Comparison of ENCODE assay signal across 19 cellular contexts in the genomic region with DNA sequence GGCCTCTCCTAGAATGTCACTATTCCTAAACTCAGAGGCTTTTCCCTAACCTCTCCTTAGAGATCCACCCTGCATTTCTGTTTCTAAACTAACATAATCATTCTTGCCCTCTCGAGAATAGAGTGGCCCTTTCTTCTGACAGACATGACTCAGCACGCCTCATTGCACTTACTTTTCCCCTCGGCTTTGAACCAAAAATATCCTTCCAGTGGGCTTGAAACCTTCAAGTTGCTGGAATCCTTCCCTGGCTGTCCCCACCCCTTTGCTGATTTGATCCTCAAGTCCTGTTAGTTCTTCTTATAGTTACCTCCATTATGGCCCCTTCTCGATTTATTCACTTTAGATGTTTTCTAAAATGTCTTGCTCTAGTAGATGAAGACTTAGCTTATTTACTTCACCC.
A peak's percentile ranks its signal among the peaks of the same experiment; 100 is the strongest.
DNase-seq lines count a peak whose midpoint lies in the region; ATAC-seq and TF ChIP-seq lines count a peak whose summit lies in the region.
"Had no signal": no experiment of that assay in that cellular context is flagged by ENCODE, and none has a peak within 500 bp of the region (broad histone marks: within the 10 kb centered on the region; RNA-seq: fewer than 3 reads in every experiment).

No MANE protein-coding gene starts in this region.

- no peak for TF ChIP-seq EP300 in stomach (IDR thresholded peaks at IDR 0.05)

- no peaks in the 10 kb centered on the region for H3K36me3 ChIP-seq in adipocyte (ENCODE audit: control insufficient read depth, insufficient read depth, low read length, severe bottlenecking)
- no peaks in the 10 kb centered on the region for H3K36me3 ChIP-seq in stomach
- no peaks in the 10 kb centered on the region for H3K36me3 ChIP-seq in colonic mucosa
- H3K36me3 ChIP-seq: BLaER1, upper lobe of right lung had no signal

- H3K4me3 ChIP-seq in adipocyte (ENCODE audit: low read length) (peak overlapping the region; percentile 1), fibroblast of pulmonary artery (replicated peaks; ENCODE audit: low read depth, low read length) (no peak overlapping the region), stomach (no peak overlapping the region), colonic mucosa (no peak overlapping the region)
- H3K4me3 ChIP-seq: BLaER1, upper lobe of right lung had no signal

- no peaks in the 10 kb centered on the region for H3K36me3 Mint-ChIP-seq in activated naive CD8-positive, alpha-beta T cell treated with anti-CD3 and anti-CD28 coated beads for 36 hours

- H3K4me3 Mint-ChIP-seq in activated naive CD8-positive, alpha-beta T cell treated with anti-CD3 and anti-CD28 coated beads for 36 hours: no peak overlapping the region
- H3K4me3 Mint-ChIP-seq: activated CD8-positive, alpha-beta T cell treated with anti-CD3 and anti-CD28 coated beads for 36 hours had no signal

- H3K4me1 Mint-ChIP-seq in activated naive CD8-positive, alpha-beta T cell treated with anti-CD3 and anti-CD28 coated beads for 36 hours: no peaks in the 10 kb centered on the region

- DNase-seq in ELR (ENCODE audit: low read depth) (peak; percentile 38), adipocyte (ENCODE audit: low read depth) (peak; percentile 44), fibroblast of pulmonary artery (ENCODE audit: low read depth) (peak; percentile 61), stomach (no peak), GM19240 (ENCODE audit: insufficient read length, low spot score) (no peak), colonic mucosa (no peak)
- DNase-seq in activated naive CD8-positive, alpha-beta T cell treated with anti-CD3 and anti-CD28 coated beads for 36 hours: no peak
- DNase-seq: activated CD8-positive, alpha-beta T cell treated with anti-CD3 and anti-CD28 coated beads for 36 hours; caudate nucleus; KG1; midbrain; NCI-H146; NCI-H774; SHP77 treated with DMSO at 0.1 percent for 48 hours; stimulated activated CD4-positive, alpha-beta T cell treated with anti-CD3 and anti-CD28 coated beads, Interleukin-1b, Interleukin-23, amount 100 ng/mL, for 48 hours; upper lobe of right lung had no signal

- H3K9me3 ChIP-seq in adipocyte (ENCODE audit: control insufficient read depth, low read length): no peaks in the 10 kb centered on the region
- H3K9me3 ChIP-seq in stomach: no peaks in the 10 kb centered on the region
- no peaks in the 10 kb centered on the region for H3K9me3 ChIP-seq in colonic mucosa
- H3K9me3 ChIP-seq: BLaER1, upper lobe of right lung had no signal

- no peak overlapping the region for H3K27ac Mint-ChIP-seq in activated naive CD8-positive, alpha-beta T cell treated with anti-CD3 and anti-CD28 coated beads for 36 hours
- H3K27ac Mint-ChIP-seq: activated CD8-positive, alpha-beta T cell treated with anti-CD3 and anti-CD28 coated beads for 36 hours; activated T-helper 2 cell treated with anti-CD3 and anti-CD28 coated beads, Interferon-gamma antibody, Interleukin-2, Interleukin-4, amounts not matched to agents 10 μg/mL and 5 μg/mL and 100 μg/mL, durations not matched to agents 14 hours and 24 hours and 36 hours had no signal

- TF ChIP-seq POLR2A in stomach (IDR thresholded peaks at IDR 0.05): no peak

- H3K27ac ChIP-seq in stomach (peak overlapping the region in 3 of 5 donors; percentile 36 to 53 (median 37)), colonic mucosa (no peak overlapping the region)
- H3K27ac ChIP-seq: BLaER1, upper lobe of right lung had no signal

- WGBS in stomach, 5 donors: 59 to 83% (median 70%) methylated on average over 4 of the region's 4 CpGs

- H3K9me3 Mint-ChIP-seq in activated naive CD8-positive, alpha-beta T cell treated with anti-CD3 and anti-CD28 coated beads for 36 hours: no peaks in the 10 kb centered on the region
- H3K9me3 Mint-ChIP-seq: activated CD8-positive, alpha-beta T cell treated with anti-CD3 and anti-CD28 coated beads for 36 hours; activated T-helper 2 cell treated with anti-CD3 and anti-CD28 coated beads, Interferon-gamma antibody, Interleukin-2, Interleukin-4, amounts not matched to agents 10 μg/mL and 5 μg/mL and 100 μg/mL, durations not matched to agents 14 hours and 24 hours and 36 hours had no signal

- peaks cover 18% of the 10 kb centered on the region for H3K4me1 ChIP-seq in adipocyte (ENCODE audit: control insufficient read depth, insufficient read depth, low read length)
- H3K4me1 ChIP-seq in stomach: peaks cover 0 to 23% (median 5%) of the 10 kb centered on the region in 4 donors
- no peaks in the 10 kb centered on the region for H3K4me1 ChIP-seq in colonic mucosa
- H3K4me1 ChIP-seq: upper lobe of right lung had no signal

- ATAC-seq in GM21423 (IDR thresholded peaks at IDR 0.05; ENCODE audit: unreplicated experiment): no peak
- ATAC-seq: activated CD8-positive, alpha-beta T cell treated with anti-CD3 and anti-CD28 coated beads for 36 hours; upper lobe of right lung had no signal

- H3K27me3 ChIP-seq in adipocyte (replicated peaks; ENCODE audit: control insufficient read depth, insufficient read depth, low read length) (no peaks in the 10 kb centered on the region), stomach (no peaks in the 10 kb centered on the region), colonic mucosa (no peaks in the 10 kb centered on the region)
- H3K27me3 ChIP-seq: BLaER1, upper lobe of right lung had no signal

- peaks cover 13% of the 10 kb centered on the region for H3K27me3 Mint-ChIP-seq in activated naive CD8-positive, alpha-beta T cell treated with anti-CD3 and anti-CD28 coated beads for 36 hours

- intact Hi-C loops in stomach (cut with DNase I; ENCODE audit: low total_unique reads) (no loop called here), colonic mucosa (cut with DNase I) (no loop called here)

- no peak overlapping the region for H3K9ac ChIP-seq in adipocyte (ENCODE audit: low read length)
- no peak overlapping the region for H3K9ac ChIP-seq in colonic mucosa (ENCODE audit: low read depth in 2 of 2, low read length in 2 of 2)
- H3K9ac ChIP-seq: BLaER1 had no signal

- TF ChIP-seq CTCF in fibroblast of pulmonary artery (IDR thresholded peaks at IDR 0.05; ENCODE audit: low read length, missing control alignments) (no peak), stomach (IDR thresholded peaks at IDR 0.05) (no peak), colonic mucosa (IDR thresholded peaks at IDR 0.05) (no peak)

Comparison
In these comparisons a context has a peak if more than half of its experiments do, and no peak if none do; other contexts are left out.
1. DNase-seq: peak in ELR (single experiment), adipocyte (single experiment) and fibroblast of pulmonary artery (single experiment); none in stomach (single experiment), activated naive CD8-positive, alpha-beta T cell treated with anti-CD3 and anti-CD28 coated beads for 36 hours (single experiment), GM19240 (single experiment) and colonic mucosa (single experiment).